ENCODE assay signal across 19 cellular contexts in genomic region chr2:75108937-75109482, GRCh38.
"Had no signal": no experiment of that assay in that cellular context is flagged by ENCODE, and none has a peak within 500 bp of the region (broad histone marks: within the 10 kb centered on the region; RNA-seq: fewer than 3 reads in every experiment).

No MANE protein-coding gene starts in this region.

- H3K36me3 Mint-ChIP-seq: naive thymus-derived CD8-positive, alpha-beta T cell; type B pancreatic cell had no signal

- H3K27ac ChIP-seq: suprapubic skin had no signal

- ATAC-seq: left colon; naive thymus-derived CD8-positive, alpha-beta T cell; SK-N-SH treated with all-trans-retinoic acid at 6 μM for 48 hours; stimulated activated naive CD8-positive, alpha-beta T cell treated with anti-CD3 and anti-CD28 coated beads, Interleukin-15, Interleukin-2, amounts not matched to agents 100 U/mL and 50 U/mL, for 24 hours had no signal

- H3K4me1 ChIP-seq: suprapubic skin had no signal

- H3K4me3 ChIP-seq: smooth muscle cell, suprapubic skin had no signal

- H3K27me3 ChIP-seq: suprapubic skin had no signal

- H3K4me2 ChIP-seq: smooth muscle cell had no signal

- H3K27ac Mint-ChIP-seq: activated CD4-positive, alpha-beta T cell treated with anti-CD3 and anti-CD28 coated beads, Interleukin-2, amount 10 ng/mL, durations not matched to agents 7 days and 5 days; activated naive CD4-positive, alpha-beta T cell treated with anti-CD3 and anti-CD28 coated beads for 36 hours; activated T-helper 2 cell treated with anti-CD3 and anti-CD28 coated beads, Interferon-gamma antibody, Interleukin-2, Interleukin-4, amounts not matched to agents 10 μg/mL and 5 μg/mL and 100 μg/mL, durations not matched to agents 14 hours and 24 hours and 36 hours; naive thymus-derived CD8-positive, alpha-beta T cell; type B pancreatic cell had no signal

- H3K4me1 Mint-ChIP-seq: activated CD4-positive, alpha-beta T cell treated with anti-CD3 and anti-CD28 coated beads, Interleukin-2, amount 10 ng/mL, durations not matched to agents 7 days and 5 days; naive thymus-derived CD8-positive, alpha-beta T cell had no signal

- H3K9me3 Mint-ChIP-seq: activated CD4-positive, alpha-beta T cell treated with anti-CD3 and anti-CD28 coated beads, Interleukin-2, amount 10 ng/mL, durations not matched to agents 7 days and 5 days; activated naive CD4-positive, alpha-beta T cell treated with anti-CD3 and anti-CD28 coated beads for 36 hours; activated T-helper 2 cell treated with anti-CD3 and anti-CD28 coated beads, Interferon-gamma antibody, Interleukin-2, Interleukin-4, amounts not matched to agents 10 μg/mL and 5 μg/mL and 100 μg/mL, durations not matched to agents 14 hours and 24 hours and 36 hours; type B pancreatic cell had no signal

- H3K9me3 ChIP-seq: suprapubic skin had no signal

- H3K36me3 ChIP-seq: suprapubic skin had no signal

- H3K4me3 Mint-ChIP-seq: activated CD4-positive, alpha-beta T cell treated with anti-CD3 and anti-CD28 coated beads, Interleukin-2, amount 10 ng/mL, durations not matched to agents 7 days and 5 days; activated naive CD4-positive, alpha-beta T cell treated with anti-CD3 and anti-CD28 coated beads for 36 hours; naive thymus-derived CD8-positive, alpha-beta T cell; type B pancreatic cell had no signal

- H3K27me3 Mint-ChIP-seq: type B pancreatic cell had no signal

- DNase-seq: activated CD4-positive, alpha-beta T cell treated with anti-CD3 and anti-CD28 coated beads, Interleukin-2, amount 10 ng/mL, durations not matched to agents 7 days and 5 days; activated CD4-positive, CD25-positive, alpha-beta regulatory T cell; activated naive CD4-positive, alpha-beta T cell treated with anti-CD3 and anti-CD28 coated beads for 36 hours; activated T-cell treated with anti-CD3 and anti-CD28 coated beads, Interleukin-2, amount 50 U/mL, for 1 hour; dermis blood vessel endothelial cell; left colon; naive thymus-derived CD8-positive, alpha-beta T cell; nucleus accumbens; posterior cingulate gyrus; retina; stimulated activated CD4-positive, alpha-beta T cell treated with anti-CD3 and anti-CD28 coated beads, Interleukin-4, amount 100 ng/mL, for 4 hours; stimulated activated CD8-positive, alpha-beta memory T cell treated with anti-CD3 and anti-CD28 coated beads, Interleukin-4, amount 100 ng/mL, for 48 hours; stimulated activated naive CD8-positive, alpha-beta T cell treated with anti-CD3 and anti-CD28 coated beads, Interleukin-15, Interleukin-2, amounts not matched to agents 100 U/mL and 50 U/mL, for 24 hours; T-helper 2 cell had no signal
